ENCODE assay signal across 10 cellular contexts in genomic region chr2:96427917-96428316, GRCh38.
DNase-seq lines count a peak whose midpoint lies in the region; ATAC-seq and TF ChIP-seq lines count a peak whose summit lies in the region.
"Had no signal": no experiment of that assay in that cellular context is flagged by ENCODE, and none has a peak within 500 bp of the region (broad histone marks: within the 10 kb centered on the region; RNA-seq: fewer than 3 reads in every experiment).

No MANE protein-coding gene starts in this region.

- TF ChIP-seq CTCF in AG04449 (IDR thresholded peaks at IDR 0.05; ENCODE audit: insufficient read depth, low read length, missing control alignments), result no peak

- H3K4me3 ChIP-seq in AG04449 (ENCODE audit: low read depth, low read length), result no peak overlapping the region
- H3K4me3 ChIP-seq: vagina had no signal

- POLR2A ChIA-PET in AG04449 (lab: Yijun Ruan, JAX), result no interaction called here

- ATAC-seq in GM21381 (IDR thresholded peaks at IDR 0.05; ENCODE audit: unreplicated experiment), result no peak
- no peak for ATAC-seq in GM21786 (IDR thresholded peaks at IDR 0.05; ENCODE audit: unreplicated experiment)
- ATAC-seq in HG03108 (IDR thresholded peaks at IDR 0.05; ENCODE audit: unreplicated experiment), result no peak

- CTCF ChIA-PET in AG04449 (lab: Yijun Ruan, JAX), result interaction anchor here (0.9 to 4.5 kb wide), 4 partner anchors 10 to 83 kb away, joined by 3 to 14 read pairs (median 8); no protein-coding TSS in a partner anchor

- DNase-seq in AG04449 (ENCODE audit: low read depth, low spot score) (peak; percentile 28), H4 (ENCODE audit: low spot score) (peak; percentile 86), SW 1271 (lab: John Stamatoyannopoulos, UW) (peak; percentile 84 to 92), iPS-NIHi7 (ENCODE audit: extremely low spot score) (peak; percentile 8), hypothalamus (lab: John Stamatoyannopoulos, UW) (no peak)
- DNase-seq: activated CD8-positive, alpha-beta memory T cell treated with anti-CD3 and anti-CD28 coated beads for 24 hours had no signal

Comparison
In these comparisons a context has a peak if more than half of its experiments do, and no peak if none do; other contexts are left out.
1. DNase-seq: peak in AG04449 (single experiment), H4 (single experiment), SW 1271 (2 of 2) and iPS-NIHi7 (single experiment); none in hypothalamus (0 of 51).